In the genomic region with DNA sequence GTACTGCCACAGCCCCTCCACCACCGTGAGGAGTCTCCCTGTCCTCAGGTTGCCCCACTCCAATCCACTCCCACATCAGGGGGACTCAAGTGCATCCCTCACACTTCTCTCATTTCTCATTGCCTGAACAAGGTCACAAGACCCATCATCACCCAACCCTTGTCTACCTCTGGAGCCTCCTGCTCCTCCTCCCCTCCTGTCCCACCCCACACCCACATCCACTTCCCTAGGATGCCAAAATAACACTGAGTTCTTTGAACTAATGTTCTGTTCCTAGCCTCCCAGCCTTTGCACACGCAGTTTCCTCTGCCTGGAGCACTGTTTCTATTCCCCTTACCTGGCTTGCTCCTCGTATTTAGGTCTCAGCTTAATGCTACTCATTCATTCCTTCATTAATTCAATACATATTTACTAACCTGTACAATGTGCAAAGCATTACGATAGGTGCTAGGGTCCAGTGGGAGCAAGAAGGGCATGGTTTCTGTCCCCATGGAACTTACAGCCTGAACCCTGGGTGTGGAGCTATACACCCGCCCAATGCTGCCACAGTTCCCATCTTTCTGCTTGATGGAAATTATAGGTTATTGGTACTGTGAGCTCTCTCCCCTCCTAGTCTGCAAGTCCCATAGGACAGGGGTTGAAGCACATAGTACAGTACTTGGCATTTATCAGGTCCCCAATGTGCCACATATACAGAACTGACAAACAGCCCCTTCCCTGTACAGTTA, we compare ENCODE assay signal across 2 cellular contexts.
TF ChIP-seq lines count a peak whose summit lies in the region.

No MANE protein-coding gene starts in this region.

TF ChIP-seq in IMR-90, 13 proteins besides CTCF, POLR2A, EP300 and RAD21:
- TF ChIP-seq, protein P1, sequence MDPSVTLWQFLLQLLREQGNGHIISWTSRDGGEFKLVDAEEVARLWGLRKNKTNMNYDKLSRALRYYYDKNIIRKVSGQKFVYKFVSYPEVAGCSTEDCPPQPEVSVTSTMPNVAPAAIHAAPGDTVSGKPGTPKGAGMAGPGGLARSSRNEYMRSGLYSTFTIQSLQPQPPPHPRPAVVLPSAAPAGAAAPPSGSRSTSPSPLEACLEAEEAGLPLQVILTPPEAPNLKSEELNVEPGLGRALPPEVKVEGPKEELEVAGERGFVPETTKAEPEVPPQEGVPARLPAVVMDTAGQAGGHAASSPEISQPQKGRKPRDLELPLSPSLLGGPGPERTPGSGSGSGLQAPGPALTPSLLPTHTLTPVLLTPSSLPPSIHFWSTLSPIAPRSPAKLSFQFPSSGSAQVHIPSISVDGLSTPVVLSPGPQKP (IDR thresholded peaks at IDR 0.05; ENCODE audit: borderline replicate concordance, low read depth, low read length), result no peak

TF ChIP-seq in GM12878, 131 proteins besides CTCF, POLR2A, EP300 and RAD21:
- TF ChIP-seq SIN3A (IDR thresholded peaks at IDR 0.05; ENCODE audit: low read depth, low read length) (no peak), ESRRA (IDR thresholded peaks at IDR 0.05; ENCODE audit: low read length) (no peak), SP1 (IDR thresholded peaks at IDR 0.05; ENCODE audit: low read depth, low read length) (no peak), STAT3 (IDR thresholded peaks at IDR 0.05; ENCODE audit: low read depth, low read length) (no peak), MYC (IDR thresholded peaks at IDR 0.05; ENCODE audit: insufficient read depth, insufficient read length, insufficient replicate concordance, low read length, severe bottlenecking) (no peak), MXI1 (IDR thresholded peaks at IDR 0.05; ENCODE audit: low read depth, low read length) (no peak), GABPA (IDR thresholded peaks at IDR 0.05; ENCODE audit: low read depth) (no peak), CHD4 (IDR thresholded peaks at IDR 0.05) (no peak)
- TF ChIP-seq, protein P2, sequence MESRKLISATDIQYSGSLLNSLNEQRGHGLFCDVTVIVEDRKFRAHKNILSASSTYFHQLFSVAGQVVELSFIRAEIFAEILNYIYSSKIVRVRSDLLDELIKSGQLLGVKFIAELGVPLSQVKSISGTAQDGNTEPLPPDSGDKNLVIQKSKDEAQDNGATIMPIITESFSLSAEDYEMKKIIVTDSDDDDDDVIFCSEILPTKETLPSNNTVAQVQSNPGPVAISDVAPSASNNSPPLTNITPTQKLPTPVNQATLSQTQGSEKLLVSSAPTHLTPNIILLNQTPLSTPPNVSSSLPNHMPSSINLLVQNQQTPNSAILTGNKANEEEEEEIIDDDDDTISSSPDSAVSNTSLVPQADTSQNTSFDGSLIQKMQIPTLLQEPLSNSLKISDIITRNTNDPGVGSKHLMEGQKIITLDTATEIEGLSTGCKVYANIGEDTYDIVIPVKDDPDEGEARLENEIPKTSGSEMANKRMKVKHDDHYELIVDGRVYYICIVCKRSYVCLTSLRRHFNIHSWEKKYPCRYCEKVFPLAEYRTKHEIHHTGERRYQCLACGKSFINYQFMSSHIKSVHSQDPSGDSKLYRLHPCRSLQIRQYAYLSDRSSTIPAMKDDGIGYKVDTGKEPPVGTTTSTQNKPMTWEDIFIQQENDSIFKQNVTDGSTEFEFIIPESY (IDR thresholded peaks at IDR 0.05), result no peak
- TF ChIP-seq, protein P1 (IDR thresholded peaks at IDR 0.05; ENCODE audit: low read depth, low read length), result no peak
TF ChIP-seq in GM12878: peak in this region for 0.
